Comparison of ENCODE assay signal across 1 cellular context in the genomic region with DNA sequence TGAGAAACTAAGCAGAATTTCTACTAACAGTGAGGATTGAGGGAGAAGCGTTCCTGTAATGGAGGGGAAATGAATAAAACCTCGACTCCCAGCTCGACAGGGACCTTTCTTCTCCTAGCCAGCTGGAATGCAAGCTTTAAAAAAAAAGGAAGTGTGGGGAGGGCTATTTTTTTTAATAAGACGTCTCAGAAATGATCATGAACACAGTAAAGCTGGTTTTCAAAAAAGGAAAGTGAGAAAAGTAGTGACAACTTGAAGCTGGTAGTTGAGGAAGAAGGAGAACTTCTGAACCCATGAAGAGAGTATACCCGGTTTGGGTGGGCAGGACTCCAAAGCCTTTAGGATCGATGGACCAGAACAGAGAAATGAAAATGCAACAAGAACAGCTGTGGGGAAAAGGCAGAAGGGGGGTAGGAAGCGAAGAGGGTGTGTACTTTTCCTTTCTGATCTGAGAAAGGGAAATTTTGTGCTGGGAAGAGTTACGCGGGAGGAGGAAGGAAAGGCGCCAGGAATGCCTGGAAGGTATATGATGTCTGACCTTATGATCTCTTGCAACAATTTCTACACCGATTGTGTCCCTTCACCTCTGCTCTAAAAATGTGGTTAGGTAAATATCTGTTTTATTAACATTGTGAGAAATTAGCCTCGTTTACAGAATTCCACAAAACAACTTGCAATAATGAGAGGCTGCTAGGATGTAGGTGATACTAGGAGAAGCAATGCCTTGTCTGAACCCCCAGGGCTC.
TF ChIP-seq lines count a peak whose summit lies in the region.

No MANE protein-coding gene starts in this region.

TF ChIP-seq in HepG2, 621 proteins besides CTCF, POLR2A, EP300 and RAD21 (continued from another document):
- no peak for TF ChIP-seq ZNF781 (CRISPR knock-in tag; IDR thresholded peaks at IDR 0.05; ENCODE audit: borderline replicate concordance, not compliant biosample characterization)
